20 cellular contexts compared by ENCODE assay signal in genomic region chr1:209584186-209584776, GRCh38. TPM values are rescaled to one million over a fixed set of nuclear protein-coding genes. Genes with fewer than 3 reads are reported as not detected.
DNase-seq lines count a peak whose midpoint lies in the region; ATAC-seq, FAIRE-seq and TF ChIP-seq lines count a peak whose summit lies in the region.
"Had no signal": no experiment of that assay in that cellular context is flagged by ENCODE, and none has a peak within 500 bp of the region (broad histone marks: within the 10 kb centered on the region; RNA-seq: fewer than 3 reads in every experiment).

No MANE protein-coding gene starts in this region.

- no peak overlapping the region for H3K4me3 Mint-ChIP-seq in H9
- H3K4me3 Mint-ChIP-seq: activated B cell treated with CpG ODN at 0.5 μM for 24 hours; activated CD8-positive, alpha-beta memory T cell treated with anti-CD3 and anti-CD28 coated beads, Interleukin-2, amount 10 ng/mL, durations not matched to agents 7 days and 5 days; CD4-positive, alpha-beta memory T cell; naive B cell; T-helper 1 cell treated with Interleukin-12 subunit alpha and Interleukin-12 subunit beta and Interleukin-4 antibody, amounts not matched to agents 30 μg/mL and 1 μg/mL, for 36 hours had no signal

- H2BK120ac ChIP-seq in H9 (ENCODE audit: low read depth, low read length, poor library complexity, severe bottlenecking), result no peak overlapping the region

- H3K9me3 ChIP-seq in H9 (ENCODE audit: control insufficient read depth, low read depth, low read length), result no peaks in the 10 kb centered on the region
- H3K9me3 ChIP-seq in iPS-20b (ENCODE audit: insufficient read depth, low read depth, low read length), result no peaks in the 10 kb centered on the region; the same call in 1 of the 2 replicates

- no peak overlapping the region for H4K91ac ChIP-seq in H9 (ENCODE audit: insufficient read length, low read depth, low read length)

- peaks cover 16% of the 10 kb centered on the region for H3K27me3 Mint-ChIP-seq in H9 (ENCODE audit: low read depth)

- no peak overlapping the region for H3K23ac ChIP-seq in H9 (ENCODE audit: insufficient read length, low read depth, low read length)

- H2AFZ ChIP-seq in H9 (ENCODE audit: low read length), result no peak overlapping the region

- no peak overlapping the region for H3K18ac ChIP-seq in H9 (ENCODE audit: insufficient read length, low read depth, low read length)

- ATAC-seq in omental fat pad (ENCODE audit: low FRiP score) (no peak), GM19023 (IDR thresholded peaks at IDR 0.05; ENCODE audit: unreplicated experiment) (no peak)
- ATAC-seq: activated CD8-positive, alpha-beta memory T cell treated with anti-CD3 and anti-CD28 coated beads, Interleukin-2, amount 10 ng/mL, durations not matched to agents 7 days and 5 days had no signal

- H3T11ph ChIP-seq in H9 (ENCODE audit: low read length), result no peak overlapping the region

- WGBS in H9 (ENCODE audit: extremely low coverage, insufficient read length, low lambda C conversion rate), result no CpG with 5 or more reads among the region's 14 CpGs

- TF ChIP-seq CTCF in H9 (conservative IDR thresholded peaks at IDR 0.05), result no peak
- no peak for TF ChIP-seq CTCF in bronchial epithelial cell (IDR thresholded peaks at IDR 0.05; ENCODE audit: insufficient read depth, low read length, severe bottlenecking)
- no peak for TF ChIP-seq CTCF in omental fat pad (IDR thresholded peaks at IDR 0.05)

- H3K4me2 ChIP-seq in H9 (ENCODE audit: insufficient read depth, insufficient read length, low read length), result peak overlapping the region; percentile 1

- no peaks in the 10 kb centered on the region for H3K36me3 ChIP-seq in bronchial epithelial cell (ENCODE audit: control insufficient read depth, insufficient read depth, low read length)
- H3K36me3 ChIP-seq in iPS-20b (ENCODE audit: insufficient read depth, low read depth, low read length), result no peaks in the 10 kb centered on the region

- H3K4me3 ChIP-seq in bronchial epithelial cell (ENCODE audit: low read depth, low read length) (no peak overlapping the region), iPS-20b (ENCODE audit: low read length) (peak overlapping the region; percentile 67)
- H3K4me3 ChIP-seq: K562 had no signal

- H3K4me1 ChIP-seq in H9 (ENCODE audit: insufficient read depth, low read length), result no peaks in the 10 kb centered on the region
- peaks cover 18% of the 10 kb centered on the region for H3K4me1 ChIP-seq in iPS-20b (ENCODE audit: insufficient read depth, low read length)

- peak; percentile 43 for FAIRE-seq in bronchial epithelial cell (lab: Jason Lieb, UNC)
- FAIRE-seq: K562 had no signal

- H4K5ac ChIP-seq in H9 (ENCODE audit: insufficient read length, low read depth, low read length), result no peak overlapping the region

- peaks cover 2 to 3% of the 10 kb centered on the region in 2 experiments; a peak in 2 of 5 replicates for H3K9me3 Mint-ChIP-seq in H9
- H3K9me3 Mint-ChIP-seq: activated B cell treated with CpG ODN at 0.5 μM for 24 hours; CD4-positive, alpha-beta memory T cell; T-helper 1 cell treated with Interleukin-12 subunit alpha and Interleukin-12 subunit beta and Interleukin-4 antibody, amounts not matched to agents 30 μg/mL and 1 μg/mL, for 36 hours had no signal

- peaks cover 9 to 15% of the 10 kb centered on the region in 2 experiments for H3K4me1 Mint-ChIP-seq in H9
- H3K4me1 Mint-ChIP-seq: activated B cell treated with CpG ODN at 0.5 μM for 24 hours, naive B cell had no signal

- no peak overlapping the region for H2BK20ac ChIP-seq in H9 (ENCODE audit: low read depth, low read length, poor library complexity, severe bottlenecking)

- H3K27ac Mint-ChIP-seq in H9, result no peak overlapping the region
- H3K27ac Mint-ChIP-seq: activated B cell treated with CpG ODN at 0.5 μM for 24 hours; activated CD8-positive, alpha-beta memory T cell treated with anti-CD3 and anti-CD28 coated beads, Interleukin-2, amount 10 ng/mL, durations not matched to agents 7 days and 5 days; CD4-positive, alpha-beta memory T cell; naive B cell; T-helper 1 cell treated with Interleukin-12 subunit alpha and Interleukin-12 subunit beta and Interleukin-4 antibody, amounts not matched to agents 30 μg/mL and 1 μg/mL, for 36 hours had no signal

- H2BK15ac ChIP-seq in H9 (ENCODE audit: low read depth, low read length), result no peak overlapping the region

- no peaks in the 10 kb centered on the region for H3K79me1 ChIP-seq in H9 (ENCODE audit: insufficient read depth, low read depth, low read length, poor library complexity, severe bottlenecking)

- H3K36me3 Mint-ChIP-seq in H9 (ENCODE audit: insufficient read depth in 1 of 3, low read depth in 3 of 3), result no peaks in the 10 kb centered on the region
- H3K36me3 Mint-ChIP-seq: activated CD8-positive, alpha-beta memory T cell treated with anti-CD3 and anti-CD28 coated beads, Interleukin-2, amount 10 ng/mL, durations not matched to agents 7 days and 5 days; CD4-positive, alpha-beta memory T cell; naive B cell had no signal

- H4K8ac ChIP-seq in H9 (replicated peaks; ENCODE audit: insufficient read length, low read depth, low read length), result no peak overlapping the region

- H2AK5ac ChIP-seq in H9 (ENCODE audit: insufficient read length, low read length), result no peak overlapping the region

- DNase-seq in H9 (no peak), bronchial epithelial cell (ENCODE audit: low read depth) (no peak), superior temporal gyrus (ENCODE audit: extremely low spot score) (peak; percentile 26), omental fat pad (ENCODE audit: low spot score) (no peak), KG1 (lab: John Stamatoyannopoulos, UW) (no peak)
- DNase-seq: activated B cell treated with CpG ODN at 0.5 μM for 24 hours; activated CD8-positive, alpha-beta memory T cell treated with anti-CD3 and anti-CD28 coated beads, Interleukin-2, amount 10 ng/mL, durations not matched to agents 7 days and 5 days; activated gamma-delta T cell; aorta; CD4-positive, alpha-beta memory T cell; HCEC 1CT; naive B cell; NCI-H1092; NCI-H2171 treated with DMSO at 0.1 percent for 48 hours; substantia nigra had no signal

- no peak overlapping the region for H2BK12ac ChIP-seq in H9 (ENCODE audit: insufficient read length, low read depth, low read length)

- no peak overlapping the region for H3K4ac ChIP-seq in H9 (ENCODE audit: low read depth, low read length)

- H3K9ac ChIP-seq in H9 (ENCODE audit: extremely low read depth, insufficient read length, low read length), result no peak overlapping the region
- peak overlapping the region; percentile 2; the same call in 1 of the 2 replicates for H3K9ac ChIP-seq in iPS-20b (ENCODE audit: low read depth, low read length)

- no peak overlapping the region for H2BK5ac ChIP-seq in H9 (ENCODE audit: insufficient read length, low read length)

- no peaks in the 10 kb centered on the region for H3K79me2 ChIP-seq in H9 (ENCODE audit: insufficient read depth, low read length)

- H3K23me2 ChIP-seq in H9 (ENCODE audit: insufficient read length, low read depth, low read length, poor library complexity, severe bottlenecking), result no peaks in the 10 kb centered on the region

- H3K27ac ChIP-seq in H9 (ENCODE audit: insufficient read length, low read depth, low read length) (no peak overlapping the region), iPS-20b (ENCODE audit: low read length) (no peak overlapping the region)

- H3K27me3 ChIP-seq in H9 (ENCODE audit: insufficient read depth, low read length) (peaks cover 4% of the 10 kb centered on the region; the same call in 1 of the 2 replicates), bronchial epithelial cell (ENCODE audit: control insufficient read depth, insufficient read depth, low read length) (peaks cover 13% of the 10 kb centered on the region), iPS-20b (ENCODE audit: insufficient read depth, low read length) (peaks cover 34% of the 10 kb centered on the region)

- no peak overlapping the region for H3K56ac ChIP-seq in H9 (ENCODE audit: insufficient read length, low read depth, low read length)

- H3K14ac ChIP-seq in H9 (ENCODE audit: insufficient read depth, low read length), result no peak overlapping the region

- H4K20me1 ChIP-seq in H9 (ENCODE audit: control insufficient read depth, insufficient read depth, insufficient read length), result no peaks in the 10 kb centered on the region

RNA-seq across cellular contexts. Expression of gene CAMK1G, which starts 0.8 kb away (rescaled TPM):
- 0.20 and 0.28 TPM in 2 replicates for total RNA-seq in H9 (2021)
- total RNA-seq in bronchial epithelial cell, result not detected in 2 replicates
- total RNA-seq in omental fat pad, result not detected
- total RNA-seq: activated B cell treated with CpG ODN at 0.5 μM for 24 hours; activated CD8-positive, alpha-beta memory T cell treated with anti-CD3 and anti-CD28 coated beads, Interleukin-2, amount 10 ng/mL, durations not matched to agents 7 days and 5 days; CD4-positive, alpha-beta memory T cell; dermis microvascular lymphatic vessel endothelial cell; K562 had no signal
